ENCODE assay signal across 1 cellular context in genomic region chr15:101293122-101293521, GRCh38.
TF ChIP-seq lines count a peak whose summit lies in the region.

No MANE protein-coding gene starts in this region.

TF ChIP-seq in liver, 16 proteins besides CTCF, POLR2A, EP300 and RAD21 (continued from another document):
- TF ChIP-seq TAF1 (conservative IDR thresholded peaks at IDR 0.05): no peak
- no peak for TF ChIP-seq JUND (IDR thresholded peaks at IDR 0.05)
- TF ChIP-seq, protein P1, sequence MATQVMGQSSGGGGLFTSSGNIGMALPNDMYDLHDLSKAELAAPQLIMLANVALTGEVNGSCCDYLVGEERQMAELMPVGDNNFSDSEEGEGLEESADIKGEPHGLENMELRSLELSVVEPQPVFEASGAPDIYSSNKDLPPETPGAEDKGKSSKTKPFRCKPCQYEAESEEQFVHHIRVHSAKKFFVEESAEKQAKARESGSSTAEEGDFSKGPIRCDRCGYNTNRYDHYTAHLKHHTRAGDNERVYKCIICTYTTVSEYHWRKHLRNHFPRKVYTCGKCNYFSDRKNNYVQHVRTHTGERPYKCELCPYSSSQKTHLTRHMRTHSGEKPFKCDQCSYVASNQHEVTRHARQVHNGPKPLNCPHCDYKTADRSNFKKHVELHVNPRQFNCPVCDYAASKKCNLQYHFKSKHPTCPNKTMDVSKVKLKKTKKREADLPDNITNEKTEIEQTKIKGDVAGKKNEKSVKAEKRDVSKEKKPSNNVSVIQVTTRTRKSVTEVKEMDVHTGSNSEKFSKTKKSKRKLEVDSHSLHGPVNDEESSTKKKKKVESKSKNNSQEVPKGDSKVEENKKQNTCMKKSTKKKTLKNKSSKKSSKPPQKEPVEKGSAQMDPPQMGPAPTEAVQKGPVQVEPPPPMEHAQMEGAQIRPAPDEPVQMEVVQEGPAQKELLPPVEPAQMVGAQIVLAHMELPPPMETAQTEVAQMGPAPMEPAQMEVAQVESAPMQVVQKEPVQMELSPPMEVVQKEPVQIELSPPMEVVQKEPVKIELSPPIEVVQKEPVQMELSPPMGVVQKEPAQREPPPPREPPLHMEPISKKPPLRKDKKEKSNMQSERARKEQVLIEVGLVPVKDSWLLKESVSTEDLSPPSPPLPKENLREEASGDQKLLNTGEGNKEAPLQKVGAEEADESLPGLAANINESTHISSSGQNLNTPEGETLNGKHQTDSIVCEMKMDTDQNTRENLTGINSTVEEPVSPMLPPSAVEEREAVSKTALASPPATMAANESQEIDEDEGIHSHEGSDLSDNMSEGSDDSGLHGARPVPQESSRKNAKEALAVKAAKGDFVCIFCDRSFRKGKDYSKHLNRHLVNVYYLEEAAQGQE (IDR thresholded peaks at IDR 0.05): no peak
- no peak for TF ChIP-seq EGR1 (IDR thresholded peaks at IDR 0.05; ENCODE audit: low read depth in 2 of 2)
- TF ChIP-seq RXRA (IDR thresholded peaks at IDR 0.05): no peak
